ENCODE assay signal across 14 cellular contexts in the genomic region with DNA sequence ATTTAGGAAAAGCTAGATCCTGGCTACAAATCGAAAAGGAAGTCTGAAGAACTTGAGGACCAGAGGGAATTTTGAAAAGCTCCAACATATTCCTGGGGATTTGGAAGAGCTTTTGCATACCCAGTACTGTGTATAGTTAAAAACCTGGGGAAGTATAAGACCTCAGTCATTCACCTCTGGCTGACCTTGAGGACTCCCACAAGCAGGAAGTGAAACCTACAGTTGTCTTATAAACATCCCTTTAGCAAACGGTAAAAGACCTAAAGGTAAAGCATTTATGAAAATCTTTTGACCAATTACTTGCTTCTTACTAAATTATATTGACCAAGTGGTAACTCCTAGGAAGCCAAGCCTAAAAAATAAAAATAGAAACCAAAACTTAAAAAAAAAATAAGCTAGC.
DNase-seq lines count a peak whose midpoint lies in the region; ATAC-seq lines count a peak whose summit lies in the region.
"Had no signal": no experiment of that assay in that cellular context is flagged by ENCODE, and none has a peak within 500 bp of the region (broad histone marks: within the 10 kb centered on the region; RNA-seq: fewer than 3 reads in every experiment).

No MANE protein-coding gene starts in this region.

- peaks cover 4% of the 10 kb centered on the region for H3K36me3 Mint-ChIP-seq in activated T-helper 2 cell treated with anti-CD3 and anti-CD28 coated beads, Interferon-gamma antibody, Interleukin-2, Interleukin-4, amounts not matched to agents 10 μg/mL and 5 μg/mL and 100 μg/mL, durations not matched to agents 14 hours and 24 hours and 36 hours (ENCODE audit: low read depth)
- H3K36me3 Mint-ChIP-seq in activated CD8-positive, alpha-beta T cell treated with anti-CD3 and anti-CD28 coated beads, Interleukin-2, amount 10 ng/mL, durations not matched to agents 7 days and 5 days (ENCODE audit: low read depth) = no peaks in the 10 kb centered on the region

- H3K27ac Mint-ChIP-seq in activated T-helper 2 cell treated with anti-CD3 and anti-CD28 coated beads, Interferon-gamma antibody, Interleukin-2, Interleukin-4, amounts not matched to agents 10 μg/mL and 5 μg/mL and 100 μg/mL, durations not matched to agents 14 hours and 24 hours and 36 hours = no peak overlapping the region
- no peak overlapping the region for H3K27ac Mint-ChIP-seq in activated CD8-positive, alpha-beta T cell treated with anti-CD3 and anti-CD28 coated beads, Interleukin-2, amount 10 ng/mL, durations not matched to agents 7 days and 5 days

- peaks cover 17% of the 10 kb centered on the region for H3K4me1 Mint-ChIP-seq in activated T-helper 2 cell treated with anti-CD3 and anti-CD28 coated beads, Interferon-gamma antibody, Interleukin-2, Interleukin-4, amounts not matched to agents 10 μg/mL and 5 μg/mL and 100 μg/mL, durations not matched to agents 14 hours and 24 hours and 36 hours (ENCODE audit: low read depth)
- H3K4me1 Mint-ChIP-seq in activated CD8-positive, alpha-beta T cell treated with anti-CD3 and anti-CD28 coated beads, Interleukin-2, amount 10 ng/mL, durations not matched to agents 7 days and 5 days (ENCODE audit: low read depth) = peaks cover 9% of the 10 kb centered on the region

- peaks cover 3% of the 10 kb centered on the region for H3K27me3 Mint-ChIP-seq in activated T-helper 2 cell treated with anti-CD3 and anti-CD28 coated beads, Interferon-gamma antibody, Interleukin-2, Interleukin-4, amounts not matched to agents 10 μg/mL and 5 μg/mL and 100 μg/mL, durations not matched to agents 14 hours and 24 hours and 36 hours (ENCODE audit: low read depth)
- H3K27me3 Mint-ChIP-seq in activated CD8-positive, alpha-beta T cell treated with anti-CD3 and anti-CD28 coated beads, Interleukin-2, amount 10 ng/mL, durations not matched to agents 7 days and 5 days (ENCODE audit: low read depth) = peaks cover 3% of the 10 kb centered on the region

- ATAC-seq in GM18519 (IDR thresholded peaks at IDR 0.05; ENCODE audit: low FRiP score, unreplicated experiment) = peak; percentile 76
- ATAC-seq in GM21390 (IDR thresholded peaks at IDR 0.05; ENCODE audit: unreplicated experiment) = peak; percentile 86
- peak; percentile 83 for ATAC-seq in HG03097 (IDR thresholded peaks at IDR 0.05; ENCODE audit: low FRiP score, unreplicated experiment)
- ATAC-seq in HG02840 (IDR thresholded peaks at IDR 0.05; ENCODE audit: low FRiP score, unreplicated experiment) = no peak
- no peak for ATAC-seq in activated CD8-positive, alpha-beta T cell treated with anti-CD3 and anti-CD28 coated beads, Interleukin-2, amount 10 ng/mL, durations not matched to agents 7 days and 5 days
- ATAC-seq: body of pancreas, HCT116, HepG2 had no signal

- intact Hi-C loops in activated T-helper 2 cell treated with anti-CD3 and anti-CD28 coated beads, Interferon-gamma antibody, Interleukin-2, Interleukin-4, amounts not matched to agents 10 μg/mL and 5 μg/mL and 100 μg/mL, durations not matched to agents 14 hours and 24 hours and 36 hours (cut with micrococcal nuclease) = no loop called here

- H3K9me3 Mint-ChIP-seq in activated T-helper 2 cell treated with anti-CD3 and anti-CD28 coated beads, Interferon-gamma antibody, Interleukin-2, Interleukin-4, amounts not matched to agents 10 μg/mL and 5 μg/mL and 100 μg/mL, durations not matched to agents 14 hours and 24 hours and 36 hours = peaks cover 16% of the 10 kb centered on the region
- H3K9me3 Mint-ChIP-seq in activated CD8-positive, alpha-beta T cell treated with anti-CD3 and anti-CD28 coated beads, Interleukin-2, amount 10 ng/mL, durations not matched to agents 7 days and 5 days (ENCODE audit: insufficient read depth) = peaks cover 7% of the 10 kb centered on the region

- CTCF ChIA-PET in activated CD8-positive, alpha-beta T cell treated with anti-CD3 and anti-CD28 coated beads, Interleukin-2, amount 10 ng/mL, durations not matched to agents 7 days and 5 days (lab: Charles Lee) = no interaction called here

- H3K4me3 Mint-ChIP-seq in activated T-helper 2 cell treated with anti-CD3 and anti-CD28 coated beads, Interferon-gamma antibody, Interleukin-2, Interleukin-4, amounts not matched to agents 10 μg/mL and 5 μg/mL and 100 μg/mL, durations not matched to agents 14 hours and 24 hours and 36 hours (ENCODE audit: low read depth) = no peak overlapping the region
- H3K4me3 Mint-ChIP-seq in activated CD8-positive, alpha-beta T cell treated with anti-CD3 and anti-CD28 coated beads, Interleukin-2, amount 10 ng/mL, durations not matched to agents 7 days and 5 days = no peak overlapping the region

- POLR2A ChIA-PET in activated CD8-positive, alpha-beta T cell treated with anti-CD3 and anti-CD28 coated beads, Interleukin-2, amount 10 ng/mL, durations not matched to agents 7 days and 5 days (lab: Charles Lee) = no interaction called here

- DNase-seq in NOMO-1 treated with dmso at 0.1 percent for 144 hours (lab: John Stamatoyannopoulos, UW; ENCODE audit: unreplicated experiment) = peak; percentile 50
- no peak for DNase-seq in NCI-H526 treated with DMSO at 0.1 percent for 48 hours (lab: John Stamatoyannopoulos, UW)
- DNase-seq in activated T-helper 2 cell treated with anti-CD3 and anti-CD28 coated beads, Interferon-gamma antibody, Interleukin-2, Interleukin-4, amounts not matched to agents 10 μg/mL and 5 μg/mL and 100 μg/mL, durations not matched to agents 14 hours and 24 hours and 36 hours (ENCODE audit: low spot score) = no peak
- DNase-seq in activated CD8-positive, alpha-beta T cell treated with anti-CD3 and anti-CD28 coated beads, Interleukin-2, amount 10 ng/mL, durations not matched to agents 7 days and 5 days = no peak
- DNase-seq: activated T-cell treated with anti-CD3 and anti-CD28 coated beads, Interleukin-2, amount 50 U/mL, for 1 hour; BE2C; body of pancreas; NCI-H2081 had no signal

Comparison
In these comparisons a context has a peak if more than half of its experiments do, and no peak if none do; other contexts are left out.
1. ATAC-seq: peak in GM18519 (single experiment), GM21390 (single experiment) and HG03097 (single experiment); none in HG02840 (single experiment) and activated CD8-positive, alpha-beta T cell treated with anti-CD3 and anti-CD28 coated beads, Interleukin-2, amount 10 ng/mL, durations not matched to agents 7 days and 5 days (single experiment).